ENCODE assay signal across 19 cellular contexts in the genomic region with DNA sequence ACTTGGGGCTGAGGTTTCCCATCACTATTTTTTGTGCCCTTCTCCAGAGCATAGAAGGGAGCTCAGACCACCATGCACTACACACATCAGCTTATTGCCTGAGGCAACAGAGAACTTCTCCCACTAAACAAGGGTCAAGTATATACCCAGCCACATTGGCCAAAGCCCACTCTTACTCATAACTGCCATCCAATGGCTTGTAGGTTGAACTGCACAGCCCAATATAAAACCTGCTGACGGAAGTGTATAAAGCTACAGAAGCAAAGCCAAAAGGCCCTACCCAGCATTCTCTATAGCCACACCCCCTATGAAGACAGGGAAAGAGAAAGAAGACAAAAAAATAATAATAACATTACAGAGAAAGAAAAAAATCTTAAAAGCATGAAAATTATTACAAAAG.
DNase-seq lines count a peak whose midpoint lies in the region; ATAC-seq and TF ChIP-seq lines count a peak whose summit lies in the region.
"Had no signal": no experiment of that assay in that cellular context is flagged by ENCODE, and none has a peak within 500 bp of the region (broad histone marks: within the 10 kb centered on the region; RNA-seq: fewer than 3 reads in every experiment).

No MANE protein-coding gene starts in this region.

- no peak for ATAC-seq in T-helper 17 cell
- no peak for ATAC-seq in gastroesophageal sphincter
- no peak for ATAC-seq in HG03159 (IDR thresholded peaks at IDR 0.05; ENCODE audit: unreplicated experiment)

- whole genome bisulfite sequencing in H9 (ENCODE audit: extremely low coverage, insufficient read length, low lambda C conversion rate): no CpG with 5 or more reads among the region's 1 CpG
- WGBS in testis, 2 donors: 93% methylated on average over 1 of the region's 1 CpG
- WGBS in gastroesophageal sphincter (ENCODE audit: low coverage in 1 of 2), 2 donors: 100% methylated on average over 1 of the region's 1 CpG; no CpG with 5 or more reads in 1 of the 2 donors

- H3K36me3 ChIP-seq in testis (ENCODE audit: low read depth, missing control alignments) (no peaks in the 10 kb centered on the region), gastroesophageal sphincter (peaks cover 0 to 18% of the 10 kb centered on the region in 2 donors)
- H3K36me3 ChIP-seq: SJCRH30 had no signal

- no peak overlapping the region for H2BK12ac ChIP-seq in H9 (ENCODE audit: insufficient read length, low read depth, low read length)

- no peak for TF ChIP-seq EP300 in gastroesophageal sphincter (IDR thresholded peaks at IDR 0.05)

- intact Hi-C loops in testis (cut with DNase I; ENCODE audit: low total_unique reads): no loop called here

- no peak overlapping the region for H3T11ph ChIP-seq in H9 (ENCODE audit: low read length)

- H3K23me2 ChIP-seq in H9 (ENCODE audit: insufficient read length, low read depth, low read length, poor library complexity, severe bottlenecking): no peaks in the 10 kb centered on the region

- H2BK20ac ChIP-seq in H9 (ENCODE audit: low read depth, low read length, poor library complexity, severe bottlenecking): no peak overlapping the region

- TF ChIP-seq POLR2A in testis (IDR thresholded peaks at IDR 0.05) (no peak), gastroesophageal sphincter (IDR thresholded peaks at IDR 0.05) (no peak)

- H3K36me3 Mint-ChIP-seq in H9 (ENCODE audit: insufficient read depth in 1 of 3, low read depth in 3 of 3) (peaks cover 14 to 28% (median 17%) of the 10 kb centered on the region in 3 experiments), T-helper 17 cell (ENCODE audit: low read depth) (peaks cover 7% of the 10 kb centered on the region)

- no peak overlapping the region for H4K5ac ChIP-seq in H9 (ENCODE audit: insufficient read length, low read depth, low read length)

- H3K4me2 ChIP-seq in H9 (ENCODE audit: insufficient read depth, insufficient read length, low read length): no peak overlapping the region

- 0 out of 2 replicates have a peak, but pooled peaks cover 3% of the 10 kb centered on the region for H3K79me2 ChIP-seq in H9 (ENCODE audit: insufficient read depth, low read length)

- no peaks in the 10 kb centered on the region for H3K27me3 ChIP-seq in H9 (ENCODE audit: insufficient read depth, low read length)
- H3K27me3 ChIP-seq in testis: no peaks in the 10 kb centered on the region
- no peaks in the 10 kb centered on the region for H3K27me3 ChIP-seq in gastroesophageal sphincter
- H3K27me3 ChIP-seq: SJCRH30 had no signal

- no peak overlapping the region for H3K27ac ChIP-seq in H9 (ENCODE audit: insufficient read length, low read depth, low read length)
- no peak overlapping the region for H3K27ac ChIP-seq in testis
- no peak overlapping the region for H3K27ac ChIP-seq in gastroesophageal sphincter
- H3K27ac ChIP-seq: SJCRH30 had no signal

- no peak overlapping the region for H2AFZ ChIP-seq in H9 (ENCODE audit: low read length)

- no peak overlapping the region for H2BK5ac ChIP-seq in H9 (ENCODE audit: insufficient read length, low read length)

- no peak overlapping the region for H3K56ac ChIP-seq in H9 (ENCODE audit: insufficient read length, low read depth, low read length)

- H2BK120ac ChIP-seq in H9 (ENCODE audit: low read depth, low read length, poor library complexity, severe bottlenecking): no peak overlapping the region

- no peak overlapping the region for H3K4ac ChIP-seq in H9 (ENCODE audit: low read depth, low read length)

- H3K23ac ChIP-seq in H9 (ENCODE audit: insufficient read length, low read depth, low read length): no peak overlapping the region

- H4K91ac ChIP-seq in H9 (ENCODE audit: insufficient read length, low read depth, low read length): no peak overlapping the region

- no peak overlapping the region for H3K18ac ChIP-seq in H9 (ENCODE audit: insufficient read length, low read depth, low read length)

- DNase-seq in H9: no peak
- no peak for DNase-seq in T-helper 17 cell
- no peak for DNase-seq in epithelial cell of proximal tubule (ENCODE audit: low read depth)
- no peak for DNase-seq in testis
- DNase-seq in T1000 (lab: John Stamatoyannopoulos, UW): no peak
- DNase-seq: Calu3; CD8-positive, alpha-beta memory T cell; DMS153; HFFc6; KG1; NCI-H1105; NCI-H146; NCI-H2029; NCI-H2227 treated with DMSO at 0.1 percent for 48 hours; NCI-H524; NCI-H774; SJCRH30 had no signal

- H3K14ac ChIP-seq in H9 (ENCODE audit: insufficient read depth, low read length): no peak overlapping the region

- H3K4me1 Mint-ChIP-seq in H9 (no peaks in the 10 kb centered on the region), T-helper 17 cell (peaks cover 10% of the 10 kb centered on the region)

- no peak overlapping the region for H2BK15ac ChIP-seq in H9 (ENCODE audit: low read depth, low read length)

- TF ChIP-seq CTCF in H9 (conservative IDR thresholded peaks at IDR 0.05): peak; percentile 28; the same call in 1 of the 3 replicates
- peak; percentile 36 for TF ChIP-seq CTCF in epithelial cell of proximal tubule (conservative IDR thresholded peaks at IDR 0.05; ENCODE audit: low read depth, low read length)
- TF ChIP-seq CTCF in testis (IDR thresholded peaks at IDR 0.05): no peak
- no peak for TF ChIP-seq CTCF in gastroesophageal sphincter (IDR thresholded peaks at IDR 0.05)

- H3K79me1 ChIP-seq in H9 (ENCODE audit: insufficient read depth, low read depth, low read length, poor library complexity, severe bottlenecking): peaks cover 3% of the 10 kb centered on the region

- H3K4me3 Mint-ChIP-seq in H9: no peak overlapping the region
- no peak overlapping the region for H3K4me3 Mint-ChIP-seq in T-helper 17 cell
- H3K4me3 Mint-ChIP-seq: CD8-positive, alpha-beta memory T cell; HFFc6 had no signal

- H3K9ac ChIP-seq in H9 (ENCODE audit: extremely low read depth, insufficient read length, low read length): no peak overlapping the region

- H3K4me3 ChIP-seq in epithelial cell of proximal tubule (ENCODE audit: low read depth, low read length) (no peak overlapping the region), testis (no peak overlapping the region), gastroesophageal sphincter (no peak overlapping the region)
- H3K4me3 ChIP-seq: SJCRH30 had no signal

- H4K20me1 ChIP-seq in H9 (ENCODE audit: control insufficient read depth, insufficient read depth, insufficient read length): no peaks in the 10 kb centered on the region

- no peak overlapping the region for H4K8ac ChIP-seq in H9 (replicated peaks; ENCODE audit: insufficient read length, low read depth, low read length)

- peak overlapping the region in 1 of 3 experiments; percentile 91; a peak in 1 of 7 replicates for H3K27ac Mint-ChIP-seq in H9
- peak overlapping the region; percentile 11 for H3K27ac Mint-ChIP-seq in T-helper 17 cell
- H3K27ac Mint-ChIP-seq: HFFc6 had no signal

- no peak overlapping the region for H2AK5ac ChIP-seq in H9 (ENCODE audit: insufficient read length, low read length)

- peaks cover 7 to 10% of the 10 kb centered on the region in 2 experiments; a peak in 2 of 5 replicates for H3K9me3 Mint-ChIP-seq in H9
- H3K9me3 Mint-ChIP-seq: HFFc6 had no signal

- H3K4me1 ChIP-seq in H9 (ENCODE audit: insufficient read depth, low read length) (no peaks in the 10 kb centered on the region), testis (no peaks in the 10 kb centered on the region), gastroesophageal sphincter (peaks cover 0 to 7% (median 0%) of the 10 kb centered on the region in 3 donors)
- H3K4me1 ChIP-seq: SJCRH30 had no signal

- no peaks in the 10 kb centered on the region for H3K9me3 ChIP-seq in H9 (ENCODE audit: control insufficient read depth, low read depth, low read length)
- no peaks in the 10 kb centered on the region for H3K9me3 ChIP-seq in T-helper 17 cell (ENCODE audit: control insufficient read depth, low read length, poor library complexity, severe bottlenecking)
- H3K9me3 ChIP-seq in testis: no peaks in the 10 kb centered on the region
- H3K9me3 ChIP-seq in gastroesophageal sphincter: peaks cover 0 to 3% (median 0%) of the 10 kb centered on the region in 3 donors
- H3K9me3 ChIP-seq: SJCRH30 had no signal

- no peaks in the 10 kb centered on the region; the same call in 1 of the 2 replicates for H3K27me3 Mint-ChIP-seq in H9 (ENCODE audit: low read depth)
- no peaks in the 10 kb centered on the region for H3K27me3 Mint-ChIP-seq in T-helper 17 cell
- H3K27me3 Mint-ChIP-seq: CD8-positive, alpha-beta memory T cell had no signal

Comparison
In these comparisons a context has a peak if more than half of its experiments do, and no peak if none do; other contexts are left out.
1. CTCF ChIP-seq: peak in H9 (single experiment) and epithelial cell of proximal tubule (single experiment); none in testis (0 of 3) and gastroesophageal sphincter (0 of 4).